2 cellular contexts compared by ENCODE assay signal in genomic region chr2:169071455-169071854, GRCh38.
TF ChIP-seq lines count a peak whose summit lies in the region.

No MANE protein-coding gene starts in this region.

TF ChIP-seq in liver, 16 proteins besides CTCF, POLR2A, EP300 and RAD21:
- no peak for TF ChIP-seq YY1 (IDR thresholded peaks at IDR 0.05)
- no peak for TF ChIP-seq EGR1 (IDR thresholded peaks at IDR 0.05; ENCODE audit: low read depth in 2 of 2)
- TF ChIP-seq FOXA2 (IDR thresholded peaks at IDR 0.05), result no peak
- TF ChIP-seq RXRA (IDR thresholded peaks at IDR 0.05), result no peak
- TF ChIP-seq ZBTB33 (IDR thresholded peaks at IDR 0.05), result no peak
- no peak for TF ChIP-seq NR2F2 (IDR thresholded peaks at IDR 0.05)
- TF ChIP-seq MAX (IDR thresholded peaks at IDR 0.05), result no peak
- no peak for TF ChIP-seq GABPA (IDR thresholded peaks at IDR 0.05 in 1 of 2, conservative IDR thresholded peaks at IDR 0.05 in 1 of 2)
- TF ChIP-seq ATF3 (IDR thresholded peaks at IDR 0.05), result no peak
- TF ChIP-seq JUND (IDR thresholded peaks at IDR 0.05), result no peak
- TF ChIP-seq TAF1 (conservative IDR thresholded peaks at IDR 0.05), result no peak
- TF ChIP-seq HNF4A (conservative IDR thresholded peaks at IDR 0.05), result no peak
- TF ChIP-seq SP1 (IDR thresholded peaks at IDR 0.05), result no peak
- TF ChIP-seq FOXA1 (IDR thresholded peaks at IDR 0.05), result no peak
- TF ChIP-seq HNF4G (IDR thresholded peaks at IDR 0.05), result no peak
- TF ChIP-seq REST (IDR thresholded peaks at IDR 0.05), result no peak

TF ChIP-seq in HepG2, 621 proteins besides CTCF, POLR2A, EP300 and RAD21:
- TF ChIP-seq PATZ1 (CRISPR knock-in tag; IDR thresholded peaks at IDR 0.05), result no peak
- TF ChIP-seq ZHX2 (IDR thresholded peaks at IDR 0.05; ENCODE audit: low read depth), result no peak
- no peak for TF ChIP-seq ZHX2 (CRISPR knock-in tag; IDR thresholded peaks at IDR 0.05; ENCODE audit: borderline replicate concordance)
- no peak for TF ChIP-seq ZNF281 (CRISPR knock-in tag; IDR thresholded peaks at IDR 0.05; ENCODE audit: borderline replicate concordance)
- TF ChIP-seq ZNF331 (CRISPR knock-in tag; IDR thresholded peaks at IDR 0.05), result no peak
- no peak for TF ChIP-seq SPEN (CRISPR knock-in tag; IDR thresholded peaks at IDR 0.05; ENCODE audit: low read depth)
